3 cellular contexts compared by ENCODE assay signal in the genomic region with DNA sequence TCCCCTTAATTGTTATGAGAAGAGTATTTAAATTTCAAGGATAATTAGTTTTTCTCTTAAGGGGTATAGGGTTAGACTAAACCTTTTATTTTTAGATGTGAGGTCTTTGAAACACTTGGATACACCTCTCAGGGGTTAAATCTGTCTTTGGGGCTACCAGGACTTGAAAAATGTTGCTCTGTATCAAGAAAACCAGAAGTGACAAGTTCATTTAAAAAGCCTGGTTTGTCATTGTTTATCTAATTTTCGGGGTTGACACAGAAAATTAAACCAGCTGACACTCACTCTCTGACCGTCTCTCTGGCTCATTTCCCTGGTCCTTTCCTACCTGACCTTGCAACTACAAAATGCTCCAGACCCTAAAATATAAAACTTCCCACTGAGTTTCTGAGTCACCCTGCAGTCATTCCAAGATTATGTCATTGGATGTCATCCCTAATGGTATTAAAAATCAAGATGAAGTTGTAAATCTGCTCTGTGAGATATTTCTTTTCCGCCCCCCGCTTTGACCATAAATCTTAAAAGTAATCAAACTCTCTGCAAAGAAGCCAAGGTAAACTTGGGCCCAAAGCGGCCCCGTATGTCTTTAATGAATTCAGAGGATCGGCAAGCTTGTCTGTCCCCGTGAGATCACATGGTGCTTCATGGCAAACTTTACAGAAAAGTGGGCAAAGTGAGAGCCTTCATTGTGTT.
TF ChIP-seq lines count a peak whose summit lies in the region.

No MANE protein-coding gene starts in this region.

TF ChIP-seq in GM23338, 12 proteins besides CTCF, POLR2A, EP300 and RAD21 (continues in another document):
- TF ChIP-seq EZH2phosphoT487 (IDR thresholded peaks at IDR 0.05; ENCODE audit: unreplicated experiment) (no peak), ZNF331 (CRISPR knock-in tag; IDR thresholded peaks at IDR 0.05; ENCODE audit: low read depth) (no peak), NANOG (IDR thresholded peaks at IDR 0.05; ENCODE audit: borderline replicate concordance) (no peak), EZH2 (IDR thresholded peaks at IDR 0.05; ENCODE audit: low read depth, unreplicated experiment) (no peak), ZNF114 (CRISPR knock-in tag; IDR thresholded peaks at IDR 0.05) (no peak), STAT1 (IDR thresholded peaks at IDR 0.05; ENCODE audit: unreplicated experiment) (no peak), JUNB (IDR thresholded peaks at IDR 0.05; ENCODE audit: unreplicated experiment) (no peak)
- TF ChIP-seq, protein P1, sequence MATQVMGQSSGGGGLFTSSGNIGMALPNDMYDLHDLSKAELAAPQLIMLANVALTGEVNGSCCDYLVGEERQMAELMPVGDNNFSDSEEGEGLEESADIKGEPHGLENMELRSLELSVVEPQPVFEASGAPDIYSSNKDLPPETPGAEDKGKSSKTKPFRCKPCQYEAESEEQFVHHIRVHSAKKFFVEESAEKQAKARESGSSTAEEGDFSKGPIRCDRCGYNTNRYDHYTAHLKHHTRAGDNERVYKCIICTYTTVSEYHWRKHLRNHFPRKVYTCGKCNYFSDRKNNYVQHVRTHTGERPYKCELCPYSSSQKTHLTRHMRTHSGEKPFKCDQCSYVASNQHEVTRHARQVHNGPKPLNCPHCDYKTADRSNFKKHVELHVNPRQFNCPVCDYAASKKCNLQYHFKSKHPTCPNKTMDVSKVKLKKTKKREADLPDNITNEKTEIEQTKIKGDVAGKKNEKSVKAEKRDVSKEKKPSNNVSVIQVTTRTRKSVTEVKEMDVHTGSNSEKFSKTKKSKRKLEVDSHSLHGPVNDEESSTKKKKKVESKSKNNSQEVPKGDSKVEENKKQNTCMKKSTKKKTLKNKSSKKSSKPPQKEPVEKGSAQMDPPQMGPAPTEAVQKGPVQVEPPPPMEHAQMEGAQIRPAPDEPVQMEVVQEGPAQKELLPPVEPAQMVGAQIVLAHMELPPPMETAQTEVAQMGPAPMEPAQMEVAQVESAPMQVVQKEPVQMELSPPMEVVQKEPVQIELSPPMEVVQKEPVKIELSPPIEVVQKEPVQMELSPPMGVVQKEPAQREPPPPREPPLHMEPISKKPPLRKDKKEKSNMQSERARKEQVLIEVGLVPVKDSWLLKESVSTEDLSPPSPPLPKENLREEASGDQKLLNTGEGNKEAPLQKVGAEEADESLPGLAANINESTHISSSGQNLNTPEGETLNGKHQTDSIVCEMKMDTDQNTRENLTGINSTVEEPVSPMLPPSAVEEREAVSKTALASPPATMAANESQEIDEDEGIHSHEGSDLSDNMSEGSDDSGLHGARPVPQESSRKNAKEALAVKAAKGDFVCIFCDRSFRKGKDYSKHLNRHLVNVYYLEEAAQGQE (IDR thresholded peaks at IDR 0.05; ENCODE audit: unreplicated experiment): no peak
- TF ChIP-seq, protein P2, sequence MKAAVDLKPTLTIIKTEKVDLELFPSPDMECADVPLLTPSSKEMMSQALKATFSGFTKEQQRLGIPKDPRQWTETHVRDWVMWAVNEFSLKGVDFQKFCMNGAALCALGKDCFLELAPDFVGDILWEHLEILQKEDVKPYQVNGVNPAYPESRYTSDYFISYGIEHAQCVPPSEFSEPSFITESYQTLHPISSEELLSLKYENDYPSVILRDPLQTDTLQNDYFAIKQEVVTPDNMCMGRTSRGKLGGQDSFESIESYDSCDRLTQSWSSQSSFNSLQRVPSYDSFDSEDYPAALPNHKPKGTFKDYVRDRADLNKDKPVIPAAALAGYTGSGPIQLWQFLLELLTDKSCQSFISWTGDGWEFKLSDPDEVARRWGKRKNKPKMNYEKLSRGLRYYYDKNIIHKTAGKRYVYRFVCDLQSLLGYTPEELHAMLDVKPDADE (IDR thresholded peaks at IDR 0.05): no peak

TF ChIP-seq in PFSK-1, 5 proteins besides CTCF, POLR2A, EP300 and RAD21:
- TF ChIP-seq TAF1 (IDR thresholded peaks at IDR 0.05; ENCODE audit: borderline replicate concordance, insufficient read depth, low read length) (no peak), FOXP2 (optimal IDR thresholded peaks at IDR 0.05; ENCODE audit: borderline replicate concordance, extremely low read depth, extremely low read length, insufficient read depth) (no peak), SIN3A (IDR thresholded peaks at IDR 0.05; ENCODE audit: borderline replicate concordance, insufficient read depth, low read length) (peak; percentile 37; the same call in 1 of the 2 replicates)

TF ChIP-seq in endothelial cell of umbilical vein, 7 proteins besides CTCF, POLR2A, EP300 and RAD21:
- TF ChIP-seq, protein P3, sequence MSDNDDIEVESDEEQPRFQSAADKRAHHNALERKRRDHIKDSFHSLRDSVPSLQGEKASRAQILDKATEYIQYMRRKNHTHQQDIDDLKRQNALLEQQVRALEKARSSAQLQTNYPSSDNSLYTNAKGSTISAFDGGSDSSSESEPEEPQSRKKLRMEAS (IDR thresholded peaks at IDR 0.05; ENCODE audit: insufficient read depth, insufficient read length): no peak
- no peak for TF ChIP-seq MYC (IDR thresholded peaks at IDR 0.05; ENCODE audit: low read depth, low read length)
- TF ChIP-seq FOS (IDR thresholded peaks at IDR 0.05; ENCODE audit: borderline replicate concordance, insufficient read depth, low read length): no peak
- no peak for TF ChIP-seq EZH2 (IDR thresholded peaks at IDR 0.05; ENCODE audit: borderline replicate concordance, low read depth, low read length, severe bottlenecking)
- no peak for TF ChIP-seq JUN (IDR thresholded peaks at IDR 0.05; ENCODE audit: borderline replicate concordance, insufficient read depth, insufficient read length, low read depth)
- no peak for TF ChIP-seq GATA2 (IDR thresholded peaks at IDR 0.05; ENCODE audit: insufficient read depth, insufficient read length, low read depth, low read length)
- TF ChIP-seq POLR2AphosphoS5 (IDR thresholded peaks at IDR 0.05; ENCODE audit: insufficient read depth, low read depth, low read length): no peak
TF ChIP-seq in endothelial cell of umbilical vein: peak in this region for 0.
